ENCODE assay signal across 1 cellular context in the genomic region with DNA sequence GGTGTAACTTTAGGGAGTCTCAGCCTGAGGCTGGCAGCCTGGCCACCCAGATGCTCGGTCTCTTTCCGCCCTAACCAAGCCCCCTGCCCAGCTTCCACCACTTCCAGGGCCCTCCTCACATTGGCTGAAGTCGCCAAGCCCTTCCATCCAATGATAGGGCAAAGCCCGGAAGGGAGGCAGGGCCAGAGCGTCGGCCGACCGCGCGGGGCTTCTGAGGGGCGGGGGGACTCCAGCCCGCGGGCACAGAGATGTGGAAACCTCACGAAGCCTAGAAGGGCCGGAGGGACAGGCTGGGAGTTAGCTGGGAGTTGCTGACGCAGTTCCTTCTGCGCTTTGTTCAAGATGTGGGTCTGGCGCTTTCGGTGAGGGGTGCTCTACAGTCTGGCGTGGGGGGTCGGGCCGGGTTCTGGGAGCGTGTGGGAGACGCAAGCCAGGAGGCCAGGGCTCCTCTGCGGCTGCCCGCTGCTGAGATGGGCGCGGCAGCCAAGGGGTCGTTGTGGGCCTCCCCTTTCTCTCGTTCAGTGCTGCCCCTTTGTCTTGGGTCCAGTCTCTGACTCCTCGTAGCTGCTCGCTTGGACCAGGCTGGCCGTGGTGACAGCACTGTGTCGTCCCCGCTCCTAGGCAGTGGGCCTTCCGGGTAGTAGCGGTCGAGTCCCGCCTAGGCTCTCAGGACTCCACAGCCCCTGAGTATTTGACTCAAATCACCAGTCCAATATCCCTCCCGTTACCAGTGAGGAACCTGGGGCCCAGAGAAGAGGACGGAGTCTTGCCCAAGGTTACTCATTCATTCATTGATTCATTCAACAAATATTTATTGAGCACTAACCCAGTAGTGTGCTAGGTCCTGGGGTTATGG.
TF ChIP-seq lines count a peak whose summit lies in the region.

A gene (plus strand): TSS at position 319 of the 856 bp plus-strand sequence. CDS start 9,230 bp downstream, outside the sequence.

TF ChIP-seq in HepG2, 621 proteins besides CTCF, POLR2A, EP300 and RAD21 (continued from another document and continues in another):
- TF ChIP-seq, protein P1, sequence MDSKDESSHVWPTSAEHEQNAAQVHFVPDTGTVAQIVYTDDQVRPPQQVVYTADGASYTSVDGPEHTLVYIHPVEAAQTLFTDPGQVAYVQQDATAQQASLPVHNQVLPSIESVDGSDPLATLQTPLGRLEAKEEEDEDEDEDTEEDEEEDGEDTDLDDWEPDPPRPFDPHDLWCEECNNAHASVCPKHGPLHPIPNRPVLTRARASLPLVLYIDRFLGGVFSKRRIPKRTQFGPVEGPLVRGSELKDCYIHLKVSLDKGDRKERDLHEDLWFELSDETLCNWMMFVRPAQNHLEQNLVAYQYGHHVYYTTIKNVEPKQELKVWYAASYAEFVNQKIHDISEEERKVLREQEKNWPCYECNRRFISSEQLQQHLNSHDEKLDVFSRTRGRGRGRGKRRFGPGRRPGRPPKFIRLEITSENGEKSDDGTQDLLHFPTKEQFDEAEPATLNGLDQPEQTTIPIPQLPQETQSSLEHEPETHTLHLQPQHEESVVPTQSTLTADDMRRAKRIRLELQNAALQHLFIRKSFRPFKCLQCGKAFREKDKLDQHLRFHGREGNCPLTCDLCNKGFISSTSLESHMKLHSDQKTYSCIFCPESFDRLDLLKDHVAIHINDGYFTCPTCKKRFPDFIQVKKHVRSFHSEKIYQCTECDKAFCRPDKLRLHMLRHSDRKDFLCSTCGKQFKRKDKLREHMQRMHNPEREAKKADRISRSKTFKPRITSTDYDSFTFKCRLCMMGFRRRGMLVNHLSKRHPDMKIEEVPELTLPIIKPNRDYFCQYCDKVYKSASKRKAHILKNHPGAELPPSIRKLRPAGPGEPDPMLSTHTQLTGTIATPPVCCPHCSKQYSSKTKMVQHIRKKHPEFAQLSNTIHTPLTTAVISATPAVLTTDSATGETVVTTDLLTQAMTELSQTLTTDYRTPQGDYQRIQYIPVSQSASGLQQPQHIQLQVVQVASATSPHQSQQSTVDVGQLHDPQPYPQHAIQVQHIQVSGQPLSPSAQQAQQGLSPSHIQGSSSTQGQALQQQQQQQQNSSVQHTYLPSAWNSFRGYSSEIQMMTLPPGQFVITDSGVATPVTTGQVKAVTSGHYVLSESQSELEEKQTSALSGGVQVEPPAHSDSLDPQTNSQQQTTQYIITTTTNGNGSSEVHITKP (CRISPR knock-in tag; IDR thresholded peaks at IDR 0.05; ENCODE audit: low read depth) = no peak
- no peak for TF ChIP-seq SIN3A (IDR thresholded peaks at IDR 0.05; ENCODE audit: borderline replicate concordance, low read depth, low read length)
- TF ChIP-seq EZH2 (conservative IDR thresholded peaks at IDR 0.05; ENCODE audit: low read depth, low read length) = no peak
- no peak for TF ChIP-seq ZNF709 (CRISPR knock-in tag; IDR thresholded peaks at IDR 0.05)
- TF ChIP-seq, protein P2, sequence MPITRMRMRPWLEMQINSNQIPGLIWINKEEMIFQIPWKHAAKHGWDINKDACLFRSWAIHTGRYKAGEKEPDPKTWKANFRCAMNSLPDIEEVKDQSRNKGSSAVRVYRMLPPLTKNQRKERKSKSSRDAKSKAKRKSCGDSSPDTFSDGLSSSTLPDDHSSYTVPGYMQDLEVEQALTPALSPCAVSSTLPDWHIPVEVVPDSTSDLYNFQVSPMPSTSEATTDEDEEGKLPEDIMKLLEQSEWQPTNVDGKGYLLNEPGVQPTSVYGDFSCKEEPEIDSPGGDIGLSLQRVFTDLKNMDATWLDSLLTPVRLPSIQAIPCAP (CRISPR knock-in tag; IDR thresholded peaks at IDR 0.05; ENCODE audit: low read depth) = no peak
- TF ChIP-seq SAFB2 (CRISPR knock-in tag; IDR thresholded peaks at IDR 0.05; ENCODE audit: borderline replicate concordance, low read depth) = no peak
- TF ChIP-seq, protein P3, sequence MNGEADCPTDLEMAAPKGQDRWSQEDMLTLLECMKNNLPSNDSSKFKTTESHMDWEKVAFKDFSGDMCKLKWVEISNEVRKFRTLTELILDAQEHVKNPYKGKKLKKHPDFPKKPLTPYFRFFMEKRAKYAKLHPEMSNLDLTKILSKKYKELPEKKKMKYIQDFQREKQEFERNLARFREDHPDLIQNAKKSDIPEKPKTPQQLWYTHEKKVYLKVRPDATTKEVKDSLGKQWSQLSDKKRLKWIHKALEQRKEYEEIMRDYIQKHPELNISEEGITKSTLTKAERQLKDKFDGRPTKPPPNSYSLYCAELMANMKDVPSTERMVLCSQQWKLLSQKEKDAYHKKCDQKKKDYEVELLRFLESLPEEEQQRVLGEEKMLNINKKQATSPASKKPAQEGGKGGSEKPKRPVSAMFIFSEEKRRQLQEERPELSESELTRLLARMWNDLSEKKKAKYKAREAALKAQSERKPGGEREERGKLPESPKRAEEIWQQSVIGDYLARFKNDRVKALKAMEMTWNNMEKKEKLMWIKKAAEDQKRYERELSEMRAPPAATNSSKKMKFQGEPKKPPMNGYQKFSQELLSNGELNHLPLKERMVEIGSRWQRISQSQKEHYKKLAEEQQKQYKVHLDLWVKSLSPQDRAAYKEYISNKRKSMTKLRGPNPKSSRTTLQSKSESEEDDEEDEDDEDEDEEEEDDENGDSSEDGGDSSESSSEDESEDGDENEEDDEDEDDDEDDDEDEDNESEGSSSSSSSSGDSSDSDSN (CRISPR knock-in tag; IDR thresholded peaks at IDR 0.05) = peak; percentile 44; the same call in 1 of the 2 replicates
- TF ChIP-seq SMAD3 (CRISPR knock-in tag; IDR thresholded peaks at IDR 0.05) = no peak
- TF ChIP-seq PHF20 (CRISPR knock-in tag; IDR thresholded peaks at IDR 0.05) = peak; percentile 76
- 0 out of 2 replicates have a peak, but pooled peaks have one; percentile 56 for TF ChIP-seq ZFP82 (CRISPR knock-in tag; IDR thresholded peaks at IDR 0.05; ENCODE audit: borderline replicate concordance)
- no peak for TF ChIP-seq RFXAP (CRISPR knock-in tag; IDR thresholded peaks at IDR 0.05; ENCODE audit: borderline replicate concordance)
- no peak for TF ChIP-seq WIZ (CRISPR knock-in tag; IDR thresholded peaks at IDR 0.05)
- TF ChIP-seq ATAD3A (CRISPR knock-in tag; IDR thresholded peaks at IDR 0.05) = no peak
- TF ChIP-seq CCAR2 (optimal IDR thresholded peaks at IDR 0.05; ENCODE audit: low read depth, low read length) = no peak
- no peak for TF ChIP-seq ERF (CRISPR knock-in tag; IDR thresholded peaks at IDR 0.05)
- TF ChIP-seq, protein P4, sequence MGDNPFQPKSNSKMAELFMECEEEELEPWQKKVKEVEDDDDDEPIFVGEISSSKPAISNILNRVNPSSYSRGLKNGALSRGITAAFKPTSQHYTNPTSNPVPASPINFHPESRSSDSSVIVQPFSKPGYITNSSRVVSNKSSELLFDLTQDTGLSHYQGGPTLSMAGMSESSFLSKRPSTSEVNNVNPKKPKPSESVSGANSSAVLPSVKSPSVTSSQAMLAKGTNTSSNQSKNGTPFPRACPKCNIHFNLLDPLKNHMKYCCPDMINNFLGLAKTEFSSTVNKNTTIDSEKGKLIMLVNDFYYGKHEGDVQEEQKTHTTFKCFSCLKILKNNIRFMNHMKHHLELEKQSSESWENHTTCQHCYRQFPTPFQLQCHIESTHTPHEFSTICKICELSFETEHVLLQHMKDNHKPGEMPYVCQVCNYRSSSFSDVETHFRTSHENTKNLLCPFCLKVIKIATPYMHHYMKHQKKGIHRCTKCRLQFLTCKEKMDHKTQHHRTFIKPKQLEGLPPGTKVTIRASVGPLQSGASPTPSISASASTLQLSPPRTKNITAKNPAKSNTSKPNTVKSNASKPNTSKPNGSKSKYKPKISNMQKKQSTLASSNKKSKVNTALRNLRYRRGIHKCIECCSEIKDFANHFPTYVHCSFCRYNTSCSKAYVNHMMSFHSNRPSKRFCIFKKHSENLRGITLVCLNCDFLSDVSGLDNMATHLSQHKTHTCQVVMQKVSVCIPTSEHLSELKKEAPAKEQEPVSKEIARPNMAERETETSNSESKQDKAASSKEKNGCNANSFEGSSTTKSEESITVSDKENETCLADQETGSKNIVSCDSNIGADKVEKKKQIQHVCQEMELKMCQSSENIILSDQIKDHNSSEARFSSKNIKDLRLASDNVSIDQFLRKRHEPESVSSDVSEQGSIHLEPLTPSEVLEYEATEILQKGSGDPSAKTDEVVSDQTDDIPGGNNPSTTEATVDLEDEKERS (CRISPR knock-in tag; IDR thresholded peaks at IDR 0.05) = 0 out of 2 replicates have a peak, but pooled peaks have one; percentile 47
- TF ChIP-seq, protein P5, sequence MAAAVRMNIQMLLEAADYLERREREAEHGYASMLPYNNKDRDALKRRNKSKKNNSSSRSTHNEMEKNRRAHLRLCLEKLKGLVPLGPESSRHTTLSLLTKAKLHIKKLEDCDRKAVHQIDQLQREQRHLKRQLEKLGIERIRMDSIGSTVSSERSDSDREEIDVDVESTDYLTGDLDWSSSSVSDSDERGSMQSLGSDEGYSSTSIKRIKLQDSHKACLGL (CRISPR knock-in tag; IDR thresholded peaks at IDR 0.05) = 0 out of 2 replicates have a peak, but pooled peaks have one; percentile 29
- no peak for TF ChIP-seq TEAD3 (CRISPR knock-in tag; optimal IDR thresholded peaks at IDR 0.05; ENCODE audit: borderline replicate concordance)
- TF ChIP-seq, protein P6, sequence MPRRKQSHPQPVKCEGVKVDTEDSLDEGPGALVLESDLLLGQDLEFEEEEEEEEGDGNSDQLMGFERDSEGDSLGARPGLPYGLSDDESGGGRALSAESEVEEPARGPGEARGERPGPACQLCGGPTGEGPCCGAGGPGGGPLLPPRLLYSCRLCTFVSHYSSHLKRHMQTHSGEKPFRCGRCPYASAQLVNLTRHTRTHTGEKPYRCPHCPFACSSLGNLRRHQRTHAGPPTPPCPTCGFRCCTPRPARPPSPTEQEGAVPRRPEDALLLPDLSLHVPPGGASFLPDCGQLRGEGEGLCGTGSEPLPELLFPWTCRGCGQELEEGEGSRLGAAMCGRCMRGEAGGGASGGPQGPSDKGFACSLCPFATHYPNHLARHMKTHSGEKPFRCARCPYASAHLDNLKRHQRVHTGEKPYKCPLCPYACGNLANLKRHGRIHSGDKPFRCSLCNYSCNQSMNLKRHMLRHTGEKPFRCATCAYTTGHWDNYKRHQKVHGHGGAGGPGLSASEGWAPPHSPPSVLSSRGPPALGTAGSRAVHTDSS (CRISPR knock-in tag; conservative IDR thresholded peaks at IDR 0.05) = no peak
- no peak for TF ChIP-seq ZNF616 (CRISPR knock-in tag; IDR thresholded peaks at IDR 0.05; ENCODE audit: low read depth)
- TF ChIP-seq, protein P7, sequence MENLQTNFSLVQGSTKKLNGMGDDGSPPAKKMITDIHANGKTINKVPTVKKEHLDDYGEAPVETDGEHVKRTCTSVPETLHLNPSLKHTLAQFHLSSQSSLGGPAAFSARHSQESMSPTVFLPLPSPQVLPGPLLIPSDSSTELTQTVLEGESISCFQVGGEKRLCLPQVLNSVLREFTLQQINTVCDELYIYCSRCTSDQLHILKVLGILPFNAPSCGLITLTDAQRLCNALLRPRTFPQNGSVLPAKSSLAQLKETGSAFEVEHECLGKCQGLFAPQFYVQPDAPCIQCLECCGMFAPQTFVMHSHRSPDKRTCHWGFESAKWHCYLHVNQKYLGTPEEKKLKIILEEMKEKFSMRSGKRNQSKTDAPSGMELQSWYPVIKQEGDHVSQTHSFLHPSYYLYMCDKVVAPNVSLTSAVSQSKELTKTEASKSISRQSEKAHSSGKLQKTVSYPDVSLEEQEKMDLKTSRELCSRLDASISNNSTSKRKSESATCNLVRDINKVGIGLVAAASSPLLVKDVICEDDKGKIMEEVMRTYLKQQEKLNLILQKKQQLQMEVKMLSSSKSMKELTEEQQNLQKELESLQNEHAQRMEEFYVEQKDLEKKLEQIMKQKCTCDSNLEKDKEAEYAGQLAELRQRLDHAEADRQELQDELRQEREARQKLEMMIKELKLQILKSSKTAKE (CRISPR knock-in tag; IDR thresholded peaks at IDR 0.05; ENCODE audit: borderline replicate concordance) = no peak
- TF ChIP-seq, protein P8, sequence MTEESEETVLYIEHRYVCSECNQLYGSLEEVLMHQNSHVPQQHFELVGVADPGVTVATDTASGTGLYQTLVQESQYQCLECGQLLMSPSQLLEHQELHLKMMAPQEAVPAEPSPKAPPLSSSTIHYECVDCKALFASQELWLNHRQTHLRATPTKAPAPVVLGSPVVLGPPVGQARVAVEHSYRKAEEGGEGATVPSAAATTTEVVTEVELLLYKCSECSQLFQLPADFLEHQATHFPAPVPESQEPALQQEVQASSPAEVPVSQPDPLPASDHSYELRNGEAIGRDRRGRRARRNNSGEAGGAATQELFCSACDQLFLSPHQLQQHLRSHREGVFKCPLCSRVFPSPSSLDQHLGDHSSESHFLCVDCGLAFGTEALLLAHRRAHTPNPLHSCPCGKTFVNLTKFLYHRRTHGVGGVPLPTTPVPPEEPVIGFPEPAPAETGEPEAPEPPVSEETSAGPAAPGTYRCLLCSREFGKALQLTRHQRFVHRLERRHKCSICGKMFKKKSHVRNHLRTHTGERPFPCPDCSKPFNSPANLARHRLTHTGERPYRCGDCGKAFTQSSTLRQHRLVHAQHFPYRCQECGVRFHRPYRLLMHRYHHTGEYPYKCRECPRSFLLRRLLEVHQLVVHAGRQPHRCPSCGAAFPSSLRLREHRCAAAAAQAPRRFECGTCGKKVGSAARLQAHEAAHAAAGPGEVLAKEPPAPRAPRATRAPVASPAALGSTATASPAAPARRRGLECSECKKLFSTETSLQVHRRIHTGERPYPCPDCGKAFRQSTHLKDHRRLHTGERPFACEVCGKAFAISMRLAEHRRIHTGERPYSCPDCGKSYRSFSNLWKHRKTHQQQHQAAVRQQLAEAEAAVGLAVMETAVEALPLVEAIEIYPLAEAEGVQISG (CRISPR knock-in tag; IDR thresholded peaks at IDR 0.05) = peak; percentile 98
- no peak for TF ChIP-seq DPF2 (CRISPR knock-in tag; IDR thresholded peaks at IDR 0.05; ENCODE audit: borderline replicate concordance, low read depth)
- no peak for TF ChIP-seq PCBP1 (IDR thresholded peaks at IDR 0.05; ENCODE audit: borderline replicate concordance, low read depth, low read length)
- no peak for TF ChIP-seq JARID2 (CRISPR knock-in tag; IDR thresholded peaks at IDR 0.05; ENCODE audit: insufficient replicate concordance)
- TF ChIP-seq ZNF749 (CRISPR knock-in tag; IDR thresholded peaks at IDR 0.05; ENCODE audit: borderline replicate concordance) = no peak
- TF ChIP-seq, protein P9, sequence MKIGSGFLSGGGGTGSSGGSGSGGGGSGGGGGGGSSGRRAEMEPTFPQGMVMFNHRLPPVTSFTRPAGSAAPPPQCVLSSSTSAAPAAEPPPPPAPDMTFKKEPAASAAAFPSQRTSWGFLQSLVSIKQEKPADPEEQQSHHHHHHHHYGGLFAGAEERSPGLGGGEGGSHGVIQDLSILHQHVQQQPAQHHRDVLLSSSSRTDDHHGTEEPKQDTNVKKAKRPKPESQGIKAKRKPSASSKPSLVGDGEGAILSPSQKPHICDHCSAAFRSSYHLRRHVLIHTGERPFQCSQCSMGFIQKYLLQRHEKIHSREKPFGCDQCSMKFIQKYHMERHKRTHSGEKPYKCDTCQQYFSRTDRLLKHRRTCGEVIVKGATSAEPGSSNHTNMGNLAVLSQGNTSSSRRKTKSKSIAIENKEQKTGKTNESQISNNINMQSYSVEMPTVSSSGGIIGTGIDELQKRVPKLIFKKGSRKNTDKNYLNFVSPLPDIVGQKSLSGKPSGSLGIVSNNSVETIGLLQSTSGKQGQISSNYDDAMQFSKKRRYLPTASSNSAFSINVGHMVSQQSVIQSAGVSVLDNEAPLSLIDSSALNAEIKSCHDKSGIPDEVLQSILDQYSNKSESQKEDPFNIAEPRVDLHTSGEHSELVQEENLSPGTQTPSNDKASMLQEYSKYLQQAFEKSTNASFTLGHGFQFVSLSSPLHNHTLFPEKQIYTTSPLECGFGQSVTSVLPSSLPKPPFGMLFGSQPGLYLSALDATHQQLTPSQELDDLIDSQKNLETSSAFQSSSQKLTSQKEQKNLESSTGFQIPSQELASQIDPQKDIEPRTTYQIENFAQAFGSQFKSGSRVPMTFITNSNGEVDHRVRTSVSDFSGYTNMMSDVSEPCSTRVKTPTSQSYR (CRISPR knock-in tag; IDR thresholded peaks at IDR 0.05; ENCODE audit: borderline replicate concordance) = no peak
- TF ChIP-seq ZNF138 (CRISPR knock-in tag; IDR thresholded peaks at IDR 0.05; ENCODE audit: low read depth) = no peak
- TF ChIP-seq ZNF260 (CRISPR knock-in tag; IDR thresholded peaks at IDR 0.05; ENCODE audit: borderline replicate concordance, low read depth) = no peak
- no peak for TF ChIP-seq TOPORS (CRISPR knock-in tag; IDR thresholded peaks at IDR 0.05)
- TF ChIP-seq TAF15 (IDR thresholded peaks at IDR 0.05; ENCODE audit: low read depth, low read length, poor library complexity, severe bottlenecking) = peak; percentile 46
- TF ChIP-seq HOXA5 (CRISPR knock-in tag; IDR thresholded peaks at IDR 0.05) = no peak
